ENCODE assay signal across 8 cellular contexts in the genomic region with DNA sequence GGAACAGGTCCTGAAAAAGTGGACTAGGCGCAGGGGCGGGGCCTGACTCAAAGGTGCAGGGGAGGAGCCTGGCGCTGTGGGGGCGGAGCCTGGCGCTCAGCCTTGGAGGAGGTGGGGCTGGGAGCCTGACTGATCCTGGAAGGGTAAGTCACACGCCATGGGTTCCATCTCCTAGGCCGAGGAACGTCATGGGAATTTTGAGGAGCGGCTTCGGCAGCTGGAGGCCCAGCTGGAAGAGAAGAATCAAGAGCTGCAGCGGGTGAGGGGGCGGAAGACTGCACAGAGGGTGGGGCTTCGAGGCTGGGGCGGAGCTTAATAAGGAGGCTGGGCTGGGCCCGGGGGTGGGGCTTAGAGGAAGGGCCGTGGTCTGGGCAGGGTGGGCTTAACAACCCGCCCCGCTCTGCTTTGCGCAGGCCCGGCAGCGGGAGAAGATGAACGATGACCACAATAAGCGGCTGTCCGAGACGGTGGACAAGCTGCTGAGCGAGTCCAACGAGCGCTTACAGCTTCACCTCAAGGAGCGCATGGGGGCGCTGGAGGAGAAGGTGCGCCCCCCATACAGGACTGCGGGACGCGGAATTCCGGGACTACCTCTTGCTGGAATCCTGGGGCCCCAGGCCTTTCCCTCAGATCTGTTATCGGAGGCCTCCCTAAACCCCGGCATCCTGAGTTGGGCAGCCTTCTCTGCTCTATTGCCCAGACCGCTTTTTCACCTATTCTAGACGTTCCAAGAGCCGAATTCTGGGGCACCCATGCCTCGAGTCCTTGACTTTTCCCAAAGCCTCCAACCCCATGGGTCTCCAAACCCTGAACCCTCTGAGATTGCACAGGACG. TPM values are rescaled to one million over a fixed set of nuclear protein-coding genes. Genes with fewer than 3 reads are reported as not detected.
A peak's percentile ranks its signal among the peaks of the same experiment; 100 is the strongest.
DNase-seq lines count a peak whose midpoint lies in the region; ATAC-seq and TF ChIP-seq lines count a peak whose summit lies in the region.

No MANE protein-coding gene starts in this region.

- no peak overlapping the region for H3K27ac ChIP-seq in hepatocyte

- ATAC-seq in GM18511 (IDR thresholded peaks at IDR 0.05; ENCODE audit: unreplicated experiment) = no peak
- no peak for ATAC-seq in HG03025 (IDR thresholded peaks at IDR 0.05; ENCODE audit: low FRiP score, unreplicated experiment)
- ATAC-seq in HG03097 (IDR thresholded peaks at IDR 0.05; ENCODE audit: low FRiP score, unreplicated experiment) = no peak
- ATAC-seq in HG03520 (IDR thresholded peaks at IDR 0.05; ENCODE audit: unreplicated experiment) = no peak

- no peaks in the 10 kb centered on the region for H3K9me2 ChIP-seq in hepatocyte (replicated peaks; ENCODE audit: insufficient read depth)

- no peaks in the 10 kb centered on the region for H3K4me1 ChIP-seq in hepatocyte (ENCODE audit: insufficient read depth)

- H3K9me3 ChIP-seq in hepatocyte (ENCODE audit: low read depth) = no peaks in the 10 kb centered on the region

- no peaks in the 10 kb centered on the region for H3K79me2 ChIP-seq in hepatocyte

- no peaks in the 10 kb centered on the region for H3K36me3 ChIP-seq in hepatocyte (replicated peaks; ENCODE audit: insufficient read depth, low read depth)

- 87% methylated on average over 38 of the region's 42 CpGs for WGBS in hepatocyte (ENCODE audit: low lambda C conversion rate, missing lambda C conversion rate)

- H2AFZ ChIP-seq in hepatocyte = no peak overlapping the region

- no peak for TF ChIP-seq CTCF in hepatocyte (IDR thresholded peaks at IDR 0.05; ENCODE audit: poor library complexity)

- DNase-seq in HPDE6-E6E7 (ENCODE audit: extremely low spot score) = peak; percentile 40
- DNase-seq in activated naive CD4-positive, alpha-beta T cell treated with Interleukin-2 at 50 U/mL for 16 hours = peak; percentile 55
- no peak for DNase-seq in hepatocyte (ENCODE audit: low spot score)
- DNase-seq in stimulated activated CD4-positive, alpha-beta T cell treated with anti-CD3 and anti-CD28 coated beads, Interleukin-2, amount 100 ng/mL, for 24 hours = peak; percentile 57 to 69

- no peak overlapping the region for H3K4me3 ChIP-seq in hepatocyte

- H3K27me3 ChIP-seq in hepatocyte = no peaks in the 10 kb centered on the region

- peak overlapping the region; percentile 62 for H3K4me2 ChIP-seq in hepatocyte

- no peaks in the 10 kb centered on the region for H4K20me1 ChIP-seq in hepatocyte (ENCODE audit: insufficient read depth, poor library complexity, severe bottlenecking)

RNA-seq across cellular contexts. Expression of gene PPFIA3, which starts 14.5 kb away (rescaled TPM):
- total RNA-seq in hepatocyte = 4.4 and 11.3 TPM in 2 replicates
- polyA plus RNA-seq in hepatocyte = 8.2 and 11.4 TPM in 2 replicates

RNA-seq across cellular contexts. Expression of gene C19orf73, which starts 14.9 kb away (rescaled TPM):
- total RNA-seq in hepatocyte = 1.9 TPM in 1 of 2 replicates, not detected in the other
- 2.6 and 2.7 TPM in 2 replicates for polyA plus RNA-seq in hepatocyte

RNA-seq across cellular contexts. Expression of gene LIN7B, which starts 19.7 kb away (rescaled TPM):
- 7.1 and 8.7 TPM in 2 replicates for total RNA-seq in hepatocyte
- polyA plus RNA-seq in hepatocyte = 18.0 and 20.6 TPM in 2 replicates

RNA-seq across cellular contexts. Expression of gene HRC, which starts 21.4 kb away (rescaled TPM):
- total RNA-seq in hepatocyte = 0.44 and 0.50 TPM in 2 replicates
- polyA plus RNA-seq in hepatocyte = 0.33 and 0.48 TPM in 2 replicates

RNA-seq across cellular contexts. Expression of gene TRPM4, which starts 23.8 kb away (rescaled TPM):
- 6.6 and 7.0 TPM in 2 replicates for total RNA-seq in hepatocyte
- 20.5 and 23.2 TPM in 2 replicates for polyA plus RNA-seq in hepatocyte
